In genomic region chr15:99442268-99442897, GRCh38 we compare ENCODE assay signal across 8 cellular contexts.
DNase-seq lines count a peak whose midpoint lies in the region; ATAC-seq and TF ChIP-seq lines count a peak whose summit lies in the region.

No MANE protein-coding gene starts in this region.

- H3K4me3 Mint-ChIP-seq in activated naive CD4-positive, alpha-beta T cell treated with anti-CD3 and anti-CD28 coated beads, Interleukin-2, amount 50 U/mL, for 24 hours, result peak overlapping the region; percentile 27
- H3K4me3 Mint-ChIP-seq in activated naive CD4-positive, alpha-beta T cell treated with anti-CD3 and anti-CD28 coated beads for 36 hours, result no peak overlapping the region
- H3K4me3 Mint-ChIP-seq in GM23338, result no peak overlapping the region

- no peaks in the 10 kb centered on the region for H4K20me1 ChIP-seq in GM23338 (replicated peaks; ENCODE audit: insufficient read depth)

- peak overlapping the region; percentile 25 to 70 for H3K27ac ChIP-seq in breast epithelium
- peak overlapping the region; percentile 79 to 93 for H3K27ac ChIP-seq in lung (ENCODE audit: low read depth in 1 of 2, low read length in 1 of 2)
- H3K27ac ChIP-seq in aorta (ENCODE audit: low read depth in 1 of 2, low read length in 2 of 2), result peak overlapping the region; percentile 38 to 86
- H3K27ac ChIP-seq in GM23338 (ENCODE audit: low read depth), result no peak overlapping the region

- H3K9me2 ChIP-seq in GM23338 (ENCODE audit: insufficient read depth), result no peaks in the 10 kb centered on the region

- ATAC-seq in lung (ENCODE audit: insufficient read depth, low FRiP score), result peak; percentile 77
- peak; percentile 86 for ATAC-seq in aorta (ENCODE audit: low FRiP score)
- no peak for ATAC-seq in GM23338
- no peak for ATAC-seq in GM21526 (IDR thresholded peaks at IDR 0.05; ENCODE audit: low FRiP score, unreplicated experiment)

- peak overlapping the region in 1 of 3 donors; percentile 35 for H3K4me3 ChIP-seq in breast epithelium
- no peak overlapping the region for H3K4me3 ChIP-seq in lung
- H3K4me3 ChIP-seq in aorta (ENCODE audit: low read length in 2 of 2), result no peak overlapping the region
- H3K4me3 ChIP-seq in GM23338, result no peak overlapping the region

- 32 to 55% methylated on average over 13 of the region's 13 CpGs for WGBS in lung, 2 donors
- 3 to 6% methylated on average over 13 of the region's 13 CpGs for WGBS in aorta, 2 donors

- no peaks in the 10 kb centered on the region for H3K79me2 ChIP-seq in GM23338 (replicated peaks; ENCODE audit: insufficient read depth)

- H3K9me3 Mint-ChIP-seq in activated naive CD4-positive, alpha-beta T cell treated with anti-CD3 and anti-CD28 coated beads, Interleukin-2, amount 50 U/mL, for 24 hours, result no peaks in the 10 kb centered on the region
- H3K9me3 Mint-ChIP-seq in activated naive CD4-positive, alpha-beta T cell treated with anti-CD3 and anti-CD28 coated beads for 36 hours, result no peaks in the 10 kb centered on the region
- no peaks in the 10 kb centered on the region for H3K9me3 Mint-ChIP-seq in GM23338

- TF ChIP-seq CTCF in breast epithelium (IDR thresholded peaks at IDR 0.05) (no peak), lung (IDR thresholded peaks at IDR 0.05; ENCODE audit: control extremely low read depth, extremely low read depth) (no peak), GM23338 (conservative IDR thresholded peaks at IDR 0.05; ENCODE audit: low read depth in 2 of 2) (no peak)

- H3K4me2 ChIP-seq in GM23338, result no peak overlapping the region

- CTCF ChIA-PET in activated naive CD4-positive, alpha-beta T cell treated with anti-CD3 and anti-CD28 coated beads for 36 hours (lab: Charles Lee), result no interaction called here

- H3K27me3 ChIP-seq in breast epithelium, result no peaks in the 10 kb centered on the region
- no peaks in the 10 kb centered on the region for H3K27me3 ChIP-seq in lung (ENCODE audit: control insufficient read depth, insufficient read depth)
- H3K27me3 ChIP-seq in aorta (ENCODE audit: control insufficient read depth in 1 of 2, insufficient read depth in 2 of 2, low read length in 1 of 2), result no peaks in the 10 kb centered on the region
- H3K27me3 ChIP-seq in GM23338 (ENCODE audit: insufficient read depth), result no peaks in the 10 kb centered on the region

- peaks cover 60% of the 10 kb centered on the region for H3K4me1 Mint-ChIP-seq in activated naive CD4-positive, alpha-beta T cell treated with anti-CD3 and anti-CD28 coated beads, Interleukin-2, amount 50 U/mL, for 24 hours
- H3K4me1 Mint-ChIP-seq in activated naive CD4-positive, alpha-beta T cell treated with anti-CD3 and anti-CD28 coated beads for 36 hours (ENCODE audit: low read depth), result peaks cover 57% of the 10 kb centered on the region
- H3K4me1 Mint-ChIP-seq in GM23338, result peaks cover 18% of the 10 kb centered on the region

- no peaks in the 10 kb centered on the region for H3K27me3 Mint-ChIP-seq in activated naive CD4-positive, alpha-beta T cell treated with anti-CD3 and anti-CD28 coated beads, Interleukin-2, amount 50 U/mL, for 24 hours
- no peaks in the 10 kb centered on the region for H3K27me3 Mint-ChIP-seq in activated naive CD4-positive, alpha-beta T cell treated with anti-CD3 and anti-CD28 coated beads for 36 hours (ENCODE audit: low read depth)
- peaks cover 12% of the 10 kb centered on the region for H3K27me3 Mint-ChIP-seq in GM23338 (ENCODE audit: insufficient read depth, low read depth, poor library complexity)

- no peaks in the 10 kb centered on the region for H3K36me3 Mint-ChIP-seq in activated naive CD4-positive, alpha-beta T cell treated with anti-CD3 and anti-CD28 coated beads, Interleukin-2, amount 50 U/mL, for 24 hours
- H3K36me3 Mint-ChIP-seq in activated naive CD4-positive, alpha-beta T cell treated with anti-CD3 and anti-CD28 coated beads for 36 hours (ENCODE audit: low read depth), result no peaks in the 10 kb centered on the region
- no peaks in the 10 kb centered on the region; the same call in 2 of the 3 replicates for H3K36me3 Mint-ChIP-seq in GM23338 (ENCODE audit: low read depth)

- TF ChIP-seq POLR2A in breast epithelium (IDR thresholded peaks at IDR 0.05), result no peak

- no peaks in the 10 kb centered on the region for H3F3A ChIP-seq in GM23338 (replicated peaks; ENCODE audit: low read depth)

- H3K9me3 ChIP-seq in breast epithelium (no peaks in the 10 kb centered on the region), lung (ENCODE audit: control insufficient read depth in 2 of 2, insufficient read depth in 1 of 2, low read length in 1 of 2) (no peaks in the 10 kb centered on the region), aorta (ENCODE audit: control insufficient read depth, low read length) (no peaks in the 10 kb centered on the region)

- DNase-seq in activated naive CD4-positive, alpha-beta T cell treated with anti-CD3 and anti-CD28 coated beads for 36 hours, result no peak
- DNase-seq in breast epithelium (ENCODE audit: low spot score in 2 of 2) (peak in 1 of 2 donors; percentile 23), lung (ENCODE audit: low spot score) (peak; percentile 34), aorta (peak; percentile 82 to 89), GM23338 (ENCODE audit: low spot score) (no peak), GDM1 (lab: John Stamatoyannopoulos, UW) (no peak)

- H2AFZ ChIP-seq in GM23338, result no peak overlapping the region

- H3K36me3 ChIP-seq in breast epithelium (no peaks in the 10 kb centered on the region), lung (ENCODE audit: control insufficient read depth in 2 of 2, insufficient read depth in 2 of 2, low read length in 2 of 2) (no peaks in the 10 kb centered on the region), aorta (ENCODE audit: control insufficient read depth in 1 of 2, insufficient read depth in 2 of 2, low read length in 1 of 2) (no peaks in the 10 kb centered on the region), GM23338 (ENCODE audit: insufficient read depth) (no peaks in the 10 kb centered on the region)

- peaks cover 5 to 14% of the 10 kb centered on the region in 2 donors for H3K4me1 ChIP-seq in breast epithelium
- peaks cover 8 to 15% of the 10 kb centered on the region in 2 donors for H3K4me1 ChIP-seq in lung (ENCODE audit: control insufficient read depth in 2 of 2, insufficient read depth in 2 of 2, low read length in 2 of 2)
- peaks cover 0 to 1% of the 10 kb centered on the region in 2 donors for H3K4me1 ChIP-seq in aorta (ENCODE audit: control insufficient read depth in 1 of 2, insufficient read depth in 2 of 2, low read length in 2 of 2)
- 0 out of 2 replicates have a peak, but pooled peaks cover 10% of the 10 kb centered on the region for H3K4me1 ChIP-seq in GM23338 (ENCODE audit: insufficient read depth)

- intact Hi-C loops in activated naive CD4-positive, alpha-beta T cell treated with anti-CD3 and anti-CD28 coated beads for 36 hours (cut with micrococcal nuclease), result loop anchor here (1.0 to 10.0 kb wide), 4 partner anchors 17 to 1152 kb away; partner anchors contain the start of gene MEF2A
- intact Hi-C loops in breast epithelium (cut with DNase I; ENCODE audit: low total_unique reads) (no loop called here), aorta (cut with DNase I) (loop anchor here in 1 of 2 donors (2.0 to 10.0 kb wide), 2 partner anchors 36 to 262 kb away; no protein-coding TSS in a partner anchor)

- peak overlapping the region; percentile 30 for H3K27ac Mint-ChIP-seq in activated naive CD4-positive, alpha-beta T cell treated with anti-CD3 and anti-CD28 coated beads, Interleukin-2, amount 50 U/mL, for 24 hours
- no peak overlapping the region for H3K27ac Mint-ChIP-seq in activated naive CD4-positive, alpha-beta T cell treated with anti-CD3 and anti-CD28 coated beads for 36 hours
- no peak overlapping the region for H3K27ac Mint-ChIP-seq in GM23338

TF ChIP-seq in GM23338, 12 proteins besides CTCF, POLR2A, EP300 and RAD21:
- TF ChIP-seq EZH2phosphoT487 (IDR thresholded peaks at IDR 0.05; ENCODE audit: unreplicated experiment), result no peak
- TF ChIP-seq POLR2AphosphoS5 (IDR thresholded peaks at IDR 0.05; ENCODE audit: low read depth), result no peak
- no peak for TF ChIP-seq ZNF331 (CRISPR knock-in tag; IDR thresholded peaks at IDR 0.05; ENCODE audit: low read depth)
- no peak for TF ChIP-seq ZNF114 (CRISPR knock-in tag; IDR thresholded peaks at IDR 0.05)
- no peak for TF ChIP-seq REST (IDR thresholded peaks at IDR 0.05; ENCODE audit: unreplicated experiment)
- TF ChIP-seq CREB1 (CRISPR knock-in tag; IDR thresholded peaks at IDR 0.05; ENCODE audit: low read depth), result no peak
- no peak for TF ChIP-seq STAT1 (IDR thresholded peaks at IDR 0.05; ENCODE audit: unreplicated experiment)
- no peak for TF ChIP-seq ETS1 (IDR thresholded peaks at IDR 0.05)

Comparison
In these comparisons a context has a peak if more than half of its experiments do, and no peak if none do; other contexts are left out.
1. DNase-seq: peak in lung (single experiment) and aorta (2 of 2); none in activated naive CD4-positive, alpha-beta T cell treated with anti-CD3 and anti-CD28 coated beads for 36 hours (single experiment), GM23338 (single experiment) and GDM1 (single experiment).
2. ATAC-seq: peak in lung (single experiment) and aorta (single experiment); none in GM23338 (single experiment) and GM21526 (single experiment).